In the genomic region with DNA sequence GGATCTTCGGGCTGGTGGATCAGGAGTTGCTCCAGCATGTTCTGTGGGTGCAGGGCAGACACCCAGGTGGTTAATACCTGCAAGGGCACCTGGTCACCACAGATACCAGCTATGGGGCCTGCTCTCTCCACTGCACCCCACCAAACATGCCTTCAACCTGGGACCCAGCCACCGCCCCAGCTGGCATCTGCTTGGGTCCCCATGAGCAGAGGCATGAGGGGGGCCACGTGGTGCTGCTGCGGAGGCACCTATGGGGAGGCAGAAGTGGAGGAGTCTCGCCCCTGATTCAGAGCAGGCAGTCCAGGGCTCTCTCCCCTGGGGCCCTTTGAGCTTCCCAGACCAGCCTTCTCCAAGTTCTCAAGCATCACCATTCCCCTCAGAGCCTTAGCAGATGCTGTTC, we compare ENCODE assay signal across 26 cellular contexts. TPM values are rescaled to one million over a fixed set of nuclear protein-coding genes. Genes with fewer than 3 reads are reported as not detected.
"Had no signal": no experiment of that assay in that cellular context is flagged by ENCODE, and none has a peak within 500 bp of the region (broad histone marks: within the 10 kb centered on the region; RNA-seq: fewer than 3 reads in every experiment).

No MANE protein-coding gene starts in this region.

- ATAC-seq: foreskin keratinocyte, gastroesophageal sphincter, heart left ventricle, left colon, left lobe of liver, lower lobe of right lung, mucosa of descending colon had no signal

- H3K79me2 ChIP-seq: hepatocyte had no signal

- H3K36me3 ChIP-seq: esophagus muscularis mucosa, gastroesophageal sphincter, heart left ventricle, left ventricle myocardium inferior, lower lobe of right lung had no signal

- H3K36me3 Mint-ChIP-seq: immature natural killer cell, mesothelial cell of epicardium had no signal

- FAIRE-seq: colon, frontal cortex, kidney had no signal

- H3K4me3 ChIP-seq: coronary artery, dorsolateral prefrontal cortex, esophagus muscularis mucosa, gastroesophageal sphincter, heart left ventricle, hepatocyte, left ventricle myocardium inferior, lower lobe of right lung, mucosa of descending colon had no signal

- H3K27me3 ChIP-seq: dorsolateral prefrontal cortex, esophagus muscularis mucosa, foreskin keratinocyte, gastroesophageal sphincter, heart left ventricle, hepatocyte had no signal

- H2AFZ ChIP-seq: hepatocyte had no signal

- H3K4me2 ChIP-seq: hepatocyte had no signal

- H3K9me3 ChIP-seq: esophagus muscularis mucosa, gastroesophageal sphincter, heart left ventricle, left ventricle myocardium inferior, lower lobe of right lung, mucosa of descending colon had no signal

- H3K27ac Mint-ChIP-seq: mesothelial cell of epicardium had no signal

- DNase-seq: dermis blood vessel endothelial cell; dorsolateral prefrontal cortex; effector CD4-positive, alpha-beta T cell; effector memory CD4-positive, alpha-beta T cell; foreskin keratinocyte; heart left ventricle; hypothalamus; immature natural killer cell; islet precursor cell; kidney; kidney glomerular epithelial cell; left colon; left ventricle myocardium inferior; lower lobe of right lung; mesenchymal stem cell; mucosa of descending colon had no signal

- H3K27ac ChIP-seq: coronary artery, dorsolateral prefrontal cortex, esophagus muscularis mucosa, foreskin keratinocyte, gastroesophageal sphincter, heart left ventricle, hepatocyte, left ventricle myocardium inferior, lower lobe of right lung had no signal

- H3K9me3 Mint-ChIP-seq: immature natural killer cell, mesothelial cell of epicardium had no signal

RNA-seq across cellular contexts. Expression of gene AK8, which starts 2.9 kb away (rescaled TPM):
- total RNA-seq: dermis blood vessel endothelial cell, endothelial cell of umbilical vein, fibroblast of villous mesenchyme, left lobe of liver had no signal
- polyA plus RNA-seq: heart left ventricle had no signal
